Comparison of ENCODE assay signal across 9 cellular contexts in the genomic region with DNA sequence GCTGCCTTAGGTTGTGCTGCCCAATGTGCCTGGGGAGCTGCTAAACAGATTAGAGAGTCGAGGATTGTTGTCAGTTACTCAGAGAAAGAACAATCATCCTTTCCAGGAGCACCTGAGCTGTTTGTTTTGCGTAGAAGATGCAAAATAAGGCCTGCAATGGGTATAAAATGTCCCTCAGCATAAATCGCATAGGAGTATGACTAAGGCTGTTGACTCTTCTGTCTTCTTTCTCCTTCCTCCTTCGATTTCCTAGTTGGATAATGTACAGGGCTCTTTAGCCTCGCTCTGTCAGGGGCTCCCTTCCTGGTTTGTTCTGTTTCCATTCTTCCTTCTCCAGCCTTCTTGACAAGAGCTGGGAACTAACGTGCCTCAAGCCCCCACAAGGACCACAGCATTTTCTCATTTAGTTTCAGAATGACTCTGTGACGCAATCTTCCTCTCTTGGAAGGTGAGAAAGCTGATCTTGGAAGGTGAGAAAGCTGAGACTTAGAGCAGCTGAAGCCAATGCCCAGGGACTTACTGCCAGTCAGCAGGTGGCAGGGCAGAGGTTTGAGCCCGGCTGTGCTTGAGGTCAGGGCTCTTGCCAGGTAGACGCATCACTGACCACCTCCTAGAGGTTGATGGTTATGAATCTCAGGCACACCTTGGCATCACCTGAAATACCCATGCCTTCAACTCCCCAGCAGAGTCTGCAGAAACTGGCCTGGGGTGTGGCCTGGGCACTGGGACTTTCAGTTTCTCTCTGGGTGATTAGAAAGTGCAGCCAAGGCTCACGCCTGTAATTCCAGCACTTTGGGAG. TPM values are rescaled to one million over a fixed set of nuclear protein-coding genes. Genes with fewer than 3 reads are reported as not detected.
A peak's percentile ranks its signal among the peaks of the same experiment; 100 is the strongest.
DNase-seq lines count a peak whose midpoint lies in the region; ATAC-seq and TF ChIP-seq lines count a peak whose summit lies in the region.
"Not testable (repeated sequence)": the region's sequence is repeated elsewhere in the genome, so short reads cannot be mapped to it uniquely, and the experiment has no call there.
"Had no signal": no experiment of that assay in that cellular context is flagged by ENCODE, and none has a peak within 500 bp of the region (broad histone marks: within the 10 kb centered on the region; RNA-seq: fewer than 3 reads in every experiment).

No MANE protein-coding gene starts in this region.

- not testable (repeated sequence) for H4K20me1 ChIP-seq in IMR-90 (ENCODE audit: insufficient read depth, low read length)

- not testable (repeated sequence) for H2BK5ac ChIP-seq in IMR-90 (ENCODE audit: low read depth, low read length, poor library complexity, severe bottlenecking)

- TF ChIP-seq RAD21 in IMR-90 (IDR thresholded peaks at IDR 0.05; ENCODE audit: low read length): not testable (repeated sequence)

- not testable (repeated sequence) for H3K4me1 ChIP-seq in IMR-90 (ENCODE audit: control insufficient read depth, insufficient read depth, low read length); upper lobe of right lung

- POLR2A ChIA-PET in IMR-90 (lab: Charles Lee; ENCODE audit: unreplicated experiment): not testable (repeated sequence)
- POLR2A ChIA-PET in activated CD4-positive, alpha-beta T cell treated with anti-CD3 and anti-CD28 coated beads, Interleukin-2, amount 10 ng/mL, durations not matched to agents 7 days and 5 days (lab: Charles Lee): interaction anchor here (1.1 kb wide), 1 partner anchor 21 kb away, joined by 3 read pairs; no protein-coding TSS in a partner anchor

- not testable (repeated sequence) for H2AFZ ChIP-seq in IMR-90 (replicated peaks; ENCODE audit: low read length, poor library complexity)

- H3K14ac ChIP-seq in IMR-90 (replicated peaks; ENCODE audit: low read depth, low read length): not testable (repeated sequence)

- not testable (repeated sequence) for H3K9me1 ChIP-seq in IMR-90 (ENCODE audit: insufficient read depth, low read length)

- not testable (repeated sequence) for H2BK20ac ChIP-seq in IMR-90 (ENCODE audit: low read depth, low read length)

- not testable (repeated sequence) for TF ChIP-seq POLR2A in IMR-90 (IDR thresholded peaks at IDR 0.05; ENCODE audit: low read depth, low read length)

- peaks cover 32% of the 10 kb centered on the region for H3K4me1 Mint-ChIP-seq in activated CD4-positive, alpha-beta T cell treated with anti-CD3 and anti-CD28 coated beads, Interleukin-2, amount 10 ng/mL, durations not matched to agents 7 days and 5 days

- ATAC-seq in GM18520 (IDR thresholded peaks at IDR 0.05; ENCODE audit: unreplicated experiment): peak; percentile 42
- peak; percentile 82 for ATAC-seq in GM19463 (IDR thresholded peaks at IDR 0.05; ENCODE audit: unreplicated experiment)
- ATAC-seq in HG02571 (IDR thresholded peaks at IDR 0.05; ENCODE audit: unreplicated experiment): peak; percentile 56
- peak; percentile 43 for ATAC-seq in HG03095 (IDR thresholded peaks at IDR 0.05; ENCODE audit: unreplicated experiment)
- not testable (repeated sequence) for ATAC-seq in IMR-90 (ENCODE audit: low read depth)
- ATAC-seq in upper lobe of right lung: peak; percentile 64

- H3K18ac ChIP-seq in IMR-90 (ENCODE audit: low read depth, low read length): not testable (repeated sequence)

- CTCF ChIA-PET in IMR-90 (lab: Yijun Ruan, JAX); activated CD4-positive, alpha-beta T cell treated with anti-CD3 and anti-CD28 coated beads, Interleukin-2, amount 10 ng/mL, durations not matched to agents 7 days and 5 days (lab: Charles Lee): not testable (repeated sequence)

- not testable (repeated sequence) for H3K56ac ChIP-seq in IMR-90 (ENCODE audit: extremely low read depth, insufficient read depth, low read length)

- H4K5ac ChIP-seq in IMR-90 (ENCODE audit: low read depth, low read length): not testable (repeated sequence)

- H2AK9ac ChIP-seq in IMR-90 (replicated peaks; ENCODE audit: low read depth, low read length, poor library complexity): not testable (repeated sequence)

- in situ Hi-C loops in IMR-90 (cut with MboI; ENCODE audit: low sequenced_read_pairs): not testable (repeated sequence)

- not testable (repeated sequence) for H3K36me3 Mint-ChIP-seq in activated CD4-positive, alpha-beta T cell treated with anti-CD3 and anti-CD28 coated beads, Interleukin-2, amount 10 ng/mL, durations not matched to agents 7 days and 5 days (ENCODE audit: low read depth)

- not testable (repeated sequence) for H3K4ac ChIP-seq in IMR-90 (ENCODE audit: low read depth, low read length)

- H3K27ac ChIP-seq in IMR-90 (ENCODE audit: insufficient read depth, low read length); upper lobe of right lung: not testable (repeated sequence)

- H4K91ac ChIP-seq in IMR-90 (ENCODE audit: insufficient read depth, low read depth, low read length): not testable (repeated sequence)

- H3K9me3 ChIP-seq in IMR-90 (ENCODE audit: control insufficient read depth, insufficient read depth, low read length); upper lobe of right lung: not testable (repeated sequence)

- H3K9me3 Mint-ChIP-seq in activated CD4-positive, alpha-beta T cell treated with anti-CD3 and anti-CD28 coated beads, Interleukin-2, amount 10 ng/mL, durations not matched to agents 7 days and 5 days: not testable (repeated sequence)

- not testable (repeated sequence) for H2BK15ac ChIP-seq in IMR-90 (ENCODE audit: low read depth, low read length)

- BruUV-seq in IMR-90 (replicated peaks; lab: Mats Ljungman, UMichigan): not testable (repeated sequence)

- not testable (repeated sequence) for H2AK5ac ChIP-seq in IMR-90 (ENCODE audit: low read depth, low read length)

- WGBS in IMR-90 (ENCODE audit: extremely low coverage in 2 of 2, insufficient read length in 1 of 2), 2 experiments: no CpG with 5 or more reads among the region's 10 CpGs

- not testable (repeated sequence) for TF ChIP-seq CTCF in IMR-90 (conservative IDR thresholded peaks at IDR 0.05; ENCODE audit: low read depth, low read length); upper lobe of right lung (IDR thresholded peaks at IDR 0.05)

- not testable (repeated sequence) for H3K79me1 ChIP-seq in IMR-90 (ENCODE audit: low read depth in 1 of 2, low read length in 2 of 2)

- not testable (repeated sequence) for H3K4me2 ChIP-seq in IMR-90 (ENCODE audit: low read depth, low read length)

- not testable (repeated sequence) for H3K36me3 ChIP-seq in IMR-90 (ENCODE audit: control insufficient read depth, insufficient read depth, low read length); upper lobe of right lung

- intact Hi-C loops in IMR-90 (cut with micrococcal nuclease); upper lobe of right lung (cut with DNase I): not testable (repeated sequence)

- DNase-seq in IMR-90; activated CD4-positive, alpha-beta T cell treated with anti-CD3 and anti-CD28 coated beads, Interleukin-2, amount 10 ng/mL, durations not matched to agents 7 days and 5 days; upper lobe of right lung: not testable (repeated sequence)
- peak; percentile 77 for DNase-seq in kidney tubule cell (ENCODE audit: low spot score)

- H3K4me3 ChIP-seq in IMR-90 (ENCODE audit: insufficient read depth, low read depth, low read length); upper lobe of right lung: not testable (repeated sequence)

- H2BK120ac ChIP-seq in IMR-90 (ENCODE audit: low read depth, low read length): not testable (repeated sequence)

- H4K8ac ChIP-seq in IMR-90 (ENCODE audit: low read depth in 2 of 2, low read length in 2 of 2): not testable (repeated sequence)

- peak overlapping the region; percentile 33 for H3K4me3 Mint-ChIP-seq in activated CD4-positive, alpha-beta T cell treated with anti-CD3 and anti-CD28 coated beads, Interleukin-2, amount 10 ng/mL, durations not matched to agents 7 days and 5 days

- not testable (repeated sequence) for H3K9ac ChIP-seq in IMR-90 (ENCODE audit: low read depth, low read length)

- not testable (repeated sequence) for H3K27me3 Mint-ChIP-seq in activated CD4-positive, alpha-beta T cell treated with anti-CD3 and anti-CD28 coated beads, Interleukin-2, amount 10 ng/mL, durations not matched to agents 7 days and 5 days

- H3K27ac Mint-ChIP-seq in activated CD4-positive, alpha-beta T cell treated with anti-CD3 and anti-CD28 coated beads, Interleukin-2, amount 10 ng/mL, durations not matched to agents 7 days and 5 days: peak overlapping the region; percentile 83

- not testable (repeated sequence) for H3K27me3 ChIP-seq in IMR-90 (ENCODE audit: control insufficient read depth, insufficient read depth, low read length); upper lobe of right lung

- dilution Hi-C loops in IMR-90 (cut with HindIII; ENCODE audit: low sequenced_read_pairs, unreplicated experiment): not testable (repeated sequence)

- not testable (repeated sequence) for H3K23ac ChIP-seq in IMR-90 (ENCODE audit: low read depth, low read length)

RNA-seq across cellular contexts. Expression of a gene that starts 1.5 kb away (rescaled TPM):
- total RNA-seq in IMR-90 (2012; rRNA removed) (not detected in 2 replicates), upper lobe of right lung (13.3 TPM)
- polyA plus RNA-seq in IMR-90 (2012; rRNA removed): not detected in 2 replicates
- polyA plus RNA-seq in IMR-90 (2012; cell fraction: cytosol; rRNA removed): not detected in 2 replicates
- not detected in 2 replicates for polyA plus RNA-seq in IMR-90 (2012; cell fraction: nucleus; rRNA removed; ENCODE audit: low replicate concordance)
- not detected for total RNA-seq in activated CD4-positive, alpha-beta T cell treated with anti-CD3 and anti-CD28 coated beads, Interleukin-2, amount 10 ng/mL, durations not matched to agents 7 days and 5 days
- total RNA-seq: PC-3 had no signal

RNA-seq across cellular contexts. Expression of a gene that starts 19.1 kb away (rescaled TPM):
- total RNA-seq in IMR-90 (2012; rRNA removed) (not detected in 2 replicates), upper lobe of right lung (4.2 TPM)
- polyA plus RNA-seq in IMR-90 (2012; rRNA removed): not detected in 2 replicates
- not detected in 2 replicates for polyA plus RNA-seq in IMR-90 (2012; cell fraction: cytosol; rRNA removed)
- polyA plus RNA-seq in IMR-90 (2012; cell fraction: nucleus; rRNA removed; ENCODE audit: low replicate concordance): not detected in 2 replicates
- total RNA-seq in activated CD4-positive, alpha-beta T cell treated with anti-CD3 and anti-CD28 coated beads, Interleukin-2, amount 10 ng/mL, durations not matched to agents 7 days and 5 days: under 1 TPM in 1 of 2 experiments, not detected in 1; 0.27 TPM
- total RNA-seq: PC-3 had no signal

RNA-seq across cellular contexts. Expression of a gene that starts 30.9 kb away (rescaled TPM):
- not detected in 2 replicates for total RNA-seq in IMR-90 (2012; rRNA removed)
- not detected in 2 replicates for polyA plus RNA-seq in IMR-90 (2012; rRNA removed)
- polyA plus RNA-seq in IMR-90 (2012; cell fraction: cytosol; rRNA removed): not detected in 2 replicates
- polyA plus RNA-seq in IMR-90 (2012; cell fraction: nucleus; rRNA removed; ENCODE audit: low replicate concordance): not detected in 2 replicates
- not detected for total RNA-seq in activated CD4-positive, alpha-beta T cell treated with anti-CD3 and anti-CD28 coated beads, Interleukin-2, amount 10 ng/mL, durations not matched to agents 7 days and 5 days
- total RNA-seq in upper lobe of right lung: not detected
- total RNA-seq: PC-3 had no signal

RNA-seq across cellular contexts. Expression of a gene that starts 54.4 kb away (rescaled TPM):
- total RNA-seq in IMR-90 (2012; rRNA removed): 28.3 and 34.7 TPM in 2 replicates
- polyA plus RNA-seq in IMR-90 (2012; rRNA removed): 6.2 and 7.9 TPM in 2 replicates
- polyA plus RNA-seq in IMR-90 (2012; cell fraction: cytosol; rRNA removed): 1.3 and 2.4 TPM in 2 replicates
- 1.2 and 10.4 TPM in 2 replicates for polyA plus RNA-seq in IMR-90 (2012; cell fraction: nucleus; rRNA removed; ENCODE audit: low replicate concordance)
- total RNA-seq in activated CD4-positive, alpha-beta T cell treated with anti-CD3 and anti-CD28 coated beads, Interleukin-2, amount 10 ng/mL, durations not matched to agents 7 days and 5 days: 10 to 100 TPM; 17.6 TPM
- total RNA-seq in upper lobe of right lung: 33.0 TPM

RNA-seq across cellular contexts. Expression of a gene that starts 54.8 kb away (rescaled TPM):
- total RNA-seq in IMR-90 (2012; rRNA removed) (67.0 and 72.8 TPM in 2 replicates), upper lobe of right lung (40.8 TPM)
- 20.7 and 25.0 TPM in 2 replicates for polyA plus RNA-seq in IMR-90 (2012; rRNA removed)
- polyA plus RNA-seq in IMR-90 (2012; cell fraction: cytosol; rRNA removed): 10.7 and 10.9 TPM in 2 replicates
- polyA plus RNA-seq in IMR-90 (2012; cell fraction: nucleus; rRNA removed; ENCODE audit: low replicate concordance): 10.6 and 28.1 TPM in 2 replicates
- total RNA-seq in activated CD4-positive, alpha-beta T cell treated with anti-CD3 and anti-CD28 coated beads, Interleukin-2, amount 10 ng/mL, durations not matched to agents 7 days and 5 days: 10 to 100 TPM; 50.6 to 57.6 TPM

Comparison
In these comparisons a context has a peak if more than half of its experiments do, and no peak if none do; other contexts are left out.
1. RNA of a gene that starts 1.5 kb away (total RNA-seq): 13.3 TPM in upper lobe of right lung (single experiment); not detected in IMR-90 and not detected in activated CD4-positive, alpha-beta T cell treated with anti-CD3 and anti-CD28 coated beads, Interleukin-2, amount 10 ng/mL, durations not matched to agents 7 days and 5 days; every median in the first group is over 10 times any median in the second.